8 cellular contexts compared by ENCODE assay signal in the genomic region with DNA sequence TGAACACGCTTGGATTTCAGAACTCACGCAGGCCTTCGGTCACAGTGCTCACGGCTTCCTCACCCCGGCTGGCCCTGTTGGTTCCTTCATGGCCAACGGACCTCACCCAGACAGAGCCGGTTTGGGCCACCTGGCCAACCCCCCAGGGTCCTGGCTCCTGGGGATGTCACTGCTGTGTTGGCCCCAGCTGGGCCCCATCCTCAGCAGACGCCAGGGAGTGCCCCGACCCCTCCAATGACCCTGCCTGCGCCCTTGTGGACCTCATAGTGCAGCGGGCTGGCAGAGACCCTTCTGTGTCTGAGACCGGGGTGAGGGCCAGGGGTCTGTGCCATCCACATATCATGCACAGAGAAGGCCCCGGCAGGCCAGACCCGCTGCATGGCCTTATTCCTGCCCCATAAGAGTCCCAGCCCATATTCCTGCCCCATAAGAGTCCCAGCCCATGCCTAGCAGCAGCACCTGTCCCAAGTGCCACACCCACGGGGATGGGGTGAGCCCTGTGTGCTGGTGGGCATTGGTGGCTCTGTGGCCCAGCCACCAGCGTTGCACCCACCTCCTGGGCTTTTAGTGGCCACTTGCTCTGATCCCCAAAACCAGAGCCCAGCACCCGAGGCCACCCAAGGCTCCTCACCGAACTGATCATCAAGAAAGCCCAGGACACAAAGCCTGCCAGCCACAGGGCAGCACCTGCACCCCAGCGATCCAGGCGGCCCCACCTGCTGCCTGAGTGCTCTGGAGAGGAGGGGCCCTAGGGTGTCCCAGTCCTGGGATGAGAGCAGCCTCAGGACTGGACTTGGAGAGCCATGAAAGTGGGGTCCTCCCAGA. TPM values are rescaled to one million over a fixed set of nuclear protein-coding genes. Genes with fewer than 3 reads are reported as not detected.
A peak's percentile ranks its signal among the peaks of the same experiment; 100 is the strongest.
DNase-seq lines count a peak whose midpoint lies in the region; ATAC-seq and TF ChIP-seq lines count a peak whose summit lies in the region.

No MANE protein-coding gene starts in this region.

- ATAC-seq in DND-41 (ENCODE audit: insufficient read depth, low read depth) (no peak), gastroesophageal sphincter (no peak), HG02870 (IDR thresholded peaks at IDR 0.05; ENCODE audit: unreplicated experiment) (no peak)
- no peak for ATAC-seq in effector memory CD8-positive, alpha-beta T cell (replicated peaks)

- no peaks in the 10 kb centered on the region for H3K27me3 Mint-ChIP-seq in effector memory CD8-positive, alpha-beta T cell

- H3K4me2 ChIP-seq in DND-41 (ENCODE audit: insufficient read depth, low read length): peak overlapping the region; percentile 79
- peak overlapping the region; percentile 96 for H3K4me2 ChIP-seq in OCI-LY3 (ENCODE audit: low read length)

- WGBS in ovary, 3 donors: 85 to 94% (median 93%) methylated on average over 19 to 20 of the region's 20 CpGs
- WGBS in gastroesophageal sphincter (ENCODE audit: low coverage in 1 of 2), 2 donors: no CpG with 5 or more reads among the region's 20 CpGs

- H3K4me3 ChIP-seq in DND-41 (ENCODE audit: low read depth in 1 of 2, low read length in 2 of 2) (peak overlapping the region in 1 of 2 experiments; percentile 62; a peak in 1 of 4 replicates), OCI-LY3 (ENCODE audit: low read length) (peak overlapping the region; percentile 88), ovary (no peak overlapping the region), gastroesophageal sphincter (no peak overlapping the region)

- peaks cover 30% of the 10 kb centered on the region for H3K36me3 Mint-ChIP-seq in effector memory CD8-positive, alpha-beta T cell (ENCODE audit: insufficient read depth)

- H3K4me1 Mint-ChIP-seq in effector memory CD8-positive, alpha-beta T cell (ENCODE audit: low read depth in 2 of 2): peaks cover 23 to 30% of the 10 kb centered on the region in 2 donors

- H2AFZ ChIP-seq in DND-41 (ENCODE audit: low read depth, low read length) (peak overlapping the region; percentile 88), OCI-LY3 (ENCODE audit: low read depth, low read length) (no peak overlapping the region)

- H3K4me3 Mint-ChIP-seq in effector memory CD8-positive, alpha-beta T cell: peak overlapping the region; percentile 63 to 67

- H4K20me1 ChIP-seq in DND-41 (ENCODE audit: insufficient read depth, low read length) (peaks cover 28% of the 10 kb centered on the region), OCI-LY3 (ENCODE audit: insufficient read depth, low read length) (peaks cover 23% of the 10 kb centered on the region)

- H3K36me3 ChIP-seq in DND-41 (ENCODE audit: insufficient read depth, low read length) (peaks cover 18% of the 10 kb centered on the region), OCI-LY3 (replicated peaks; ENCODE audit: low read depth, low read length) (peaks cover 24% of the 10 kb centered on the region), ovary (no peaks in the 10 kb centered on the region), gastroesophageal sphincter (peaks cover 0 to 9% of the 10 kb centered on the region in 2 donors)

- H3K27ac Mint-ChIP-seq in effector memory CD8-positive, alpha-beta T cell: peak overlapping the region; percentile 52 to 79

- H3K27ac ChIP-seq in DND-41 (ENCODE audit: low read length): no peak overlapping the region
- H3K27ac ChIP-seq in OCI-LY3 (ENCODE audit: low read length): peak overlapping the region; percentile 73
- H3K27ac ChIP-seq in ovary: no peak overlapping the region
- H3K27ac ChIP-seq in gastroesophageal sphincter: peak overlapping the region in 1 of 4 donors; percentile 90

- H3K4me1 ChIP-seq in DND-41 (ENCODE audit: insufficient read depth, low read length): peaks cover 32% of the 10 kb centered on the region
- H3K4me1 ChIP-seq in OCI-LY3 (ENCODE audit: low read length): peaks cover 29% of the 10 kb centered on the region
- H3K4me1 ChIP-seq in ovary (ENCODE audit: insufficient read depth): peaks cover 8% of the 10 kb centered on the region
- H3K4me1 ChIP-seq in gastroesophageal sphincter: peaks cover 0 to 26% (median 18%) of the 10 kb centered on the region in 3 donors

- H3K9me3 Mint-ChIP-seq in effector memory CD8-positive, alpha-beta T cell: no peaks in the 10 kb centered on the region

- H3K27me3 ChIP-seq in DND-41 (ENCODE audit: insufficient read depth, low read length, poor library complexity) (no peaks in the 10 kb centered on the region), OCI-LY3 (ENCODE audit: low read depth, low read length) (no peaks in the 10 kb centered on the region), ovary (no peaks in the 10 kb centered on the region), gastroesophageal sphincter (no peaks in the 10 kb centered on the region)

- TF ChIP-seq POLR2A in ovary (IDR thresholded peaks at IDR 0.05): no peak
- no peak for TF ChIP-seq POLR2A in gastroesophageal sphincter (IDR thresholded peaks at IDR 0.05)

- no peak for TF ChIP-seq EP300 in ovary (IDR thresholded peaks at IDR 0.05)
- no peak for TF ChIP-seq EP300 in gastroesophageal sphincter (IDR thresholded peaks at IDR 0.05)

- no peak for TF ChIP-seq CTCF in DND-41 (IDR thresholded peaks at IDR 0.05; ENCODE audit: borderline replicate concordance, extremely low read depth, low read length, poor library complexity, severe bottlenecking)
- no peak for TF ChIP-seq CTCF in OCI-LY3 (IDR thresholded peaks at IDR 0.05; ENCODE audit: low read depth, low read length)
- TF ChIP-seq CTCF in ovary (IDR thresholded peaks at IDR 0.05): no peak
- no peak for TF ChIP-seq CTCF in gastroesophageal sphincter (IDR thresholded peaks at IDR 0.05)

- peaks cover 36% of the 10 kb centered on the region for H3K79me2 ChIP-seq in DND-41 (ENCODE audit: insufficient read depth, low read length)
- H3K79me2 ChIP-seq in OCI-LY3 (ENCODE audit: low read length): peaks cover 47% of the 10 kb centered on the region

- intact Hi-C loops in ovary (cut with DNase I): no loop called here

- DNase-seq in DND-41: peak; percentile 5
- no peak for DNase-seq in effector memory CD8-positive, alpha-beta T cell
- DNase-seq in ovary: peak; percentile 10 to 43 (median 38)
- no peak for DNase-seq in HUDEP-2 (lab: John Stamatoyannopoulos, UW; ENCODE audit: unreplicated experiment in 76 of 76)
- no peak for DNase-seq in SKM-1 (lab: John Stamatoyannopoulos, UW; ENCODE audit: unreplicated experiment)

- H3K9ac ChIP-seq in DND-41 (ENCODE audit: low read depth, low read length) (peak overlapping the region; percentile 63), OCI-LY3 (ENCODE audit: low read length) (peak overlapping the region; percentile 99)

- H3K9me3 ChIP-seq in DND-41 (ENCODE audit: insufficient read depth, low read length, severe bottlenecking): no peaks in the 10 kb centered on the region
- no peaks in the 10 kb centered on the region for H3K9me3 ChIP-seq in OCI-LY3 (ENCODE audit: insufficient read depth, low read length)
- H3K9me3 ChIP-seq in ovary: no peaks in the 10 kb centered on the region
- H3K9me3 ChIP-seq in gastroesophageal sphincter: no peaks in the 10 kb centered on the region

RNA-seq across cellular contexts. Expression of gene LPCAT1, which starts 1.3 kb away (rescaled TPM):
- total RNA-seq in ovary: 10 to 100 TPM; 13.0 to 28.2 (median 25.3) TPM
- polyA plus RNA-seq in ovary: 10 to 100 TPM; 18.7 to 57.1 TPM
- 10 to 100 TPM; 20.3 to 52.6 (median 31.8) TPM for total RNA-seq in gastroesophageal sphincter

Comparison
In these comparisons a context has a peak if more than half of its experiments do, and no peak if none do; other contexts are left out.
1. DNase-seq: peak in DND-41 (single experiment) and ovary (5 of 5); none in effector memory CD8-positive, alpha-beta T cell (0 of 3), HUDEP-2 (0 of 76) and SKM-1 (single experiment).